26 cellular contexts compared by ENCODE assay signal in the genomic region with DNA sequence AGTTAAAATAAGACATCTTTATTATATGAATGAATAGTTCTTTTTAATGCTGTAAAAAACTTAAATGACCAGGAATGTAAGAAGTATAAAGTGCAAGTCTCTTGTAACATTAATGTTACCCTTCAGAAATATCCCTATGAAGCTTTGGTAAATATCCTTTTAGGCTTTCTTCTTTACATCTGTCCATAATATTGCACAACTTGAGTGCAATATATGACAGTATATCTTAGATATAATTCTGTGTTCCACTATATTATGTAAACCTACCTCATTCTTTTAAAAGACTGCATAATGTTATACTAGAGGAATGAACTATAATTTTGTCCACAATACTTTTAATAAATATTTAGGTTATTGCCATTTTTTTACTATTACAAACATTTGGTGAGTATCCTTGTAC.
"Had no signal": no experiment of that assay in that cellular context is flagged by ENCODE, and none has a peak within 500 bp of the region (broad histone marks: within the 10 kb centered on the region; RNA-seq: fewer than 3 reads in every experiment).

No MANE protein-coding gene starts in this region.

- FAIRE-seq: endometrium, islet of Langerhans, keratinocyte had no signal

- ATAC-seq: effector memory CD8-positive, alpha-beta T cell; esophagus mucosa; gastrocnemius medialis; heart right ventricle; left cardiac atrium; left lung; left ventricle myocardium superior; lower lobe of right lung; mucosa of descending colon had no signal

- H3K36me3 ChIP-seq: colonic mucosa, esophagus squamous epithelium, gastrocnemius medialis, left lung, lower lobe of right lung had no signal

- DNase-seq: colonic mucosa; cortex of kidney; effector CD8-positive, alpha-beta T cell; effector memory CD8-positive, alpha-beta T cell; endodermal cell; erythroblast; esophagus squamous epithelium; foreskin fibroblast; foreskin melanocyte; gastrocnemius medialis; glutamatergic neuron; head of caudate nucleus; heart right ventricle; hippocampal formation; left cardiac atrium; left lung; left ventricle myocardium superior; lower lobe of right lung; mesenchymal stem cell; mucosa of descending colon; naive B cell had no signal

- H3K27me3 ChIP-seq: colonic mucosa, esophagus squamous epithelium, gastrocnemius medialis, heart right ventricle, left lung had no signal

- H3K4me1 ChIP-seq: colonic mucosa, esophagus squamous epithelium, gastrocnemius medialis, heart right ventricle, left lung, lower lobe of right lung had no signal

- H3K9me3 ChIP-seq: colonic mucosa, esophagus squamous epithelium, gastrocnemius medialis, heart right ventricle, left lung, lower lobe of right lung, mucosa of descending colon had no signal

- H3K4me3 ChIP-seq: colonic mucosa, esophagus squamous epithelium, gastrocnemius medialis, heart right ventricle, left lung, lower lobe of right lung, mucosa of descending colon had no signal

- H3K27ac ChIP-seq: colonic mucosa, epithelial cell of prostate, esophagus squamous epithelium, gastrocnemius medialis, heart right ventricle, left lung, lower lobe of right lung had no signal
